ENCODE assay signal across 9 cellular contexts in the genomic region with DNA sequence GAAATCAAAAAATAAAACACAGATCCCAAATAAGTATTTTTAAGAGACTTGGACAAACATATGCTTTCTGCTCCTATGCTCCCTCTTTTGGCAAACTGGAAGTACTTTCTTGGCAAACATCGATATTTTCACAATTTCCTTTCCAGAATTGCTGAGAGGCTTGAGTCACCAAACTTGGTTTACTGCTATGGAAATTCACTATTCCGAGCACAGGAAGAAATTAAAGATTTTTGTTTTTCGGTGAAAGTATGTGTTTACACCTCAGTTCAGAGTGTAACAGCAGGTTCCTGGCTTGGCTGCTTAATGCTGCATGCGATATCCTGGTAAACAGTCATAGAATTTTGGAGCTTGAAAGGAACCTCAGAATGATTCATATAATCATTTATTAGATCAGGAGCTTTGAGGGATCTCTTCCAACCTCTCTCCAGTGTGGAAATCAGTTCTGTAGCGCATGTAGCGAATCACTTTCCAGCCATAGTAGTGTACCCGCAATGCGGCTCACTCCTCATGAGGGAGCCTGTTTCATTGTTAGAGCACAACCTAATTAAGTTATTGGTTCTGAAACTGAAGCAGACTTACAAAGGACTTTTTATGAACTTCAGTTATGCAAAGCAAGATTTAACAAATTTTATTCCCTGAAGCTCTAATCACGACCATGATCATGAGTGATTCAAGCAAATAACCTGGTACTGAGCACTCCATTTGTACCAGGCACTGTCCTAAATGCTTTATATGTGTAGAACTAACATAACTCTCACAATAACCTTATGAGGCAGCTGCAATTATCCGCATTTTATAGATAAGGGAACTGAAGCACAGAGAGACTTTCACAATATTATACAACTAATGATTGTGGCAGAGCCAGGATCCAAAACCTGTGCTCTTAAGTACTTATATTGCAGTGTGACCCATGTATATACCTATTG. TPM values are rescaled to one million over a fixed set of nuclear protein-coding genes. Genes with fewer than 3 reads are reported as not detected.
DNase-seq lines count a peak whose midpoint lies in the region; ATAC-seq, FAIRE-seq and TF ChIP-seq lines count a peak whose summit lies in the region.
"Had no signal": no experiment of that assay in that cellular context is flagged by ENCODE, and none has a peak within 500 bp of the region (broad histone marks: within the 10 kb centered on the region; RNA-seq: fewer than 3 reads in every experiment).

No MANE protein-coding gene starts in this region.

- no peaks in the 10 kb centered on the region for H3K4me1 Mint-ChIP-seq in immature natural killer cell

- H3K4me3 ChIP-seq in AG04450 (ENCODE audit: low read depth, low read length) (peak overlapping the region; percentile 23), astrocyte of the cerebellum (ENCODE audit: low read depth, low read length) (no peak overlapping the region)

- peaks cover 0 to 2% (median 1%) of the 10 kb centered on the region in 3 donors for H3K27me3 Mint-ChIP-seq in immature natural killer cell (ENCODE audit: low read depth in 3 of 3)

- H3K27ac Mint-ChIP-seq in immature natural killer cell = no peak overlapping the region

- no peaks in the 10 kb centered on the region for H3K9me3 Mint-ChIP-seq in immature natural killer cell

- peak; percentile 77 for TF ChIP-seq CTCF in AG04450 (IDR thresholded peaks at IDR 0.05; ENCODE audit: low read depth, low read length)
- peak; percentile 62 for TF ChIP-seq CTCF in astrocyte of the cerebellum (IDR thresholded peaks at IDR 0.05; ENCODE audit: low read depth, low read length, missing control alignments)

- FAIRE-seq in HTR-8/SVneo (lab: Jason Lieb, UNC) = no peak
- FAIRE-seq: GM18507 had no signal

- H3K36me3 Mint-ChIP-seq in immature natural killer cell = no peaks in the 10 kb centered on the region

- no peak overlapping the region for H3K4me3 Mint-ChIP-seq in immature natural killer cell

- in situ Hi-C loops in astrocyte of the cerebellum (cut with HindIII; ENCODE audit: low sequenced_read_pairs) = no loop called here

- CTCF ChIA-PET in AG04450 (lab: Charles Lee) = interaction anchor here (0.6 to 2.2 kb wide), 28 partner anchors 9 to 207 kb away, joined by 3 to 25 read pairs (median 4); partner anchors contain the start of gene ATP2A2

- peak; percentile 62 for DNase-seq in AG04450 (ENCODE audit: low read depth, low spot score)
- peak; percentile 43 for DNase-seq in HTR-8/SVneo (ENCODE audit: insufficient read length, low spot score)
- DNase-seq in astrocyte of the cerebellum (ENCODE audit: low read depth) = peak; percentile 85
- peak; percentile 80 for DNase-seq in inferior parietal cortex (ENCODE audit: extremely low spot score)
- peak; percentile 77 for DNase-seq in stromal cell of bone marrow (ENCODE audit: low read depth)
- no peak for DNase-seq in activated CD4-positive, alpha-beta T cell treated with anti-CD3 and anti-CD28 coated beads for 4 hours
- DNase-seq in immature natural killer cell = no peak

- no peaks in the 10 kb centered on the region for H3K9me3 ChIP-seq in AG04450 (ENCODE audit: control insufficient read depth, insufficient read depth, low read length)

- POLR2A ChIA-PET in AG04450 (lab: Yijun Ruan, JAX) = interaction anchor here (0.9 to 1.6 kb wide), 3 partner anchors 13 to 57 kb away, joined by 3 to 7 read pairs (median 5); partner anchors contain the start of gene ATP2A2

- no peak for ATAC-seq in HG02852 (IDR thresholded peaks at IDR 0.05; ENCODE audit: unreplicated experiment)

- H3K27ac ChIP-seq in AG04450 (ENCODE audit: low read depth, low read length) = peak overlapping the region; percentile 43

- no peaks in the 10 kb centered on the region for H3K27me3 ChIP-seq in AG04450 (ENCODE audit: control insufficient read depth, insufficient read depth, low read length)

RNA-seq across cellular contexts. Expression of gene ATP2A2, which starts 56.4 kb away (rescaled TPM):
- polyA plus RNA-seq in AG04450 (2011; rRNA removed) (139 and 143 TPM in 2 replicates), immature natural killer cell (1 to 10 TPM; 2.0 to 8.0 (median 2.5) TPM)
- polyA minus RNA-seq in AG04450 (2011; rRNA and poly(A)+ RNA removed) = 191 and 196 TPM in 2 replicates

Comparison
In these comparisons a context has a peak if more than half of its experiments do, and no peak if none do; other contexts are left out.
1. DNase-seq: peak in AG04450 (single experiment), HTR-8/SVneo (single experiment), astrocyte of the cerebellum (single experiment), inferior parietal cortex (single experiment) and stromal cell of bone marrow (single experiment); none in activated CD4-positive, alpha-beta T cell treated with anti-CD3 and anti-CD28 coated beads for 4 hours (0 of 2) and immature natural killer cell (0 of 3).
2. RNA of gene ATP2A2, which starts 56.4 kb away (polyA plus RNA-seq): 139 to 143 TPM in AG04450; 2.0 to 8.0 TPM in immature natural killer cell; every median in the first group is over 10 times any median in the second.